In the genomic region with DNA sequence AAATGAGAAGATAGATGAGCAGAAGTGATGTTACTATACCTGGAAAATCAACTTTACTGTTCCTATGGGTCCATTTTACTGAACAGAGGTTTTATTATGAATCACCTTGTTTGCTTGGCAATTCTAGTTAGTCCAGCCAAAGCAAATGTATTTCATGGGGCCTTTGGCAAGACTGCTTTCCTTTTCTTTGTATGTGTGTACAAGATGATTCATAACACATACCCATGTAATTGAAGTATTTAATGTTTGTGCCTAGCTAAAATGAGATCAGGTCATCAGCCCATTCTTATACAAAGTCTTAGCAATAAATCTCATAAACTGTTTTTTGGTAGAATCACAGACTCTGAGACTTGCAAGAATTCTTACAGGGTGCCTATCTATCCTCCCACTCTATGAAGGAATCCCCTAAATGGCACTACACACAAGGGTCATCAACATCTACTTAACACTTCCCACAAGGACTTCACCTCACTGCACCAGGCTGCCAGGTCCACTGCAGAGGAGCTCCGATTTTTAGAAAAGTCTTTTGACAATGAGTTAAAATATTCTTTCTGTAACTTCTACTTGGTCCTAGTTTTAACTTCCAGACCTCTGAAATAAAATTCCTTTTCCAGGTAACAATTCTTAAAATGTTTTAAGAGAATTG, we compare ENCODE assay signal across 12 cellular contexts. TPM values are rescaled to one million over a fixed set of nuclear protein-coding genes. Genes with fewer than 3 reads are reported as not detected.
DNase-seq lines count a peak whose midpoint lies in the region; ATAC-seq and TF ChIP-seq lines count a peak whose summit lies in the region.
"Had no signal": no experiment of that assay in that cellular context is flagged by ENCODE, and none has a peak within 500 bp of the region (broad histone marks: within the 10 kb centered on the region; RNA-seq: fewer than 3 reads in every experiment).

No MANE protein-coding gene starts in this region.

- no peak for TF ChIP-seq POLR2A in erythroblast (IDR thresholded peaks at IDR 0.05; ENCODE audit: low read length)

- H3K27ac ChIP-seq in substantia nigra (ENCODE audit: low read depth, low read length, poor library complexity, severe bottlenecking), result no peak overlapping the region

- no peak for ATAC-seq in HG02798 (IDR thresholded peaks at IDR 0.05; ENCODE audit: poor library complexity, unreplicated experiment)
- ATAC-seq: right cardiac atrium had no signal

- DNase-seq in EH (ENCODE audit: low read depth), result peak; percentile 33
- peak; percentile 45 for DNase-seq in NCI-H226
- DNase-seq in dermis blood vessel endothelial cell, result peak; percentile 25
- peak; percentile 34 for DNase-seq in non-pigmented ciliary epithelial cell (ENCODE audit: low read depth)
- no peak for DNase-seq in substantia nigra (lab: John Stamatoyannopoulos, UW)
- DNase-seq in erythroblast (lab: John Stamatoyannopoulos, UW), result no peak
- DNase-seq in AML-193 (lab: John Stamatoyannopoulos, UW), result no peak
- DNase-seq: anterior cingulate cortex, mesenchymal stem cell, right cardiac atrium, SW 1271 had no signal

RNA-seq across cellular contexts. Expression of a gene that starts 58.5 kb away (rescaled TPM):
- total RNA-seq in dermis blood vessel endothelial cell, result 0.17 TPM in 1 of 2 replicates, not detected in the other

Comparison
In these comparisons a context has a peak if more than half of its experiments do, and no peak if none do; other contexts are left out.
1. DNase-seq: peak in EH (single experiment), NCI-H226 (single experiment), dermis blood vessel endothelial cell (single experiment) and non-pigmented ciliary epithelial cell (single experiment); none in substantia nigra (0 of 49), erythroblast (0 of 2) and AML-193 (0 of 2).